1 cellular context compared by ENCODE assay signal in genomic region chr9:131483319-131484050, GRCh38.
A peak's percentile ranks its signal among the peaks of the same experiment; 100 is the strongest.
TF ChIP-seq lines count a peak whose summit lies in the region.

No MANE protein-coding gene starts in this region.

TF ChIP-seq in HepG2, 621 proteins besides CTCF, POLR2A, EP300 and RAD21:
- TF ChIP-seq ELF1 (CRISPR knock-in tag; IDR thresholded peaks at IDR 0.05) (no peak), CSRNP2 (CRISPR knock-in tag; conservative IDR thresholded peaks at IDR 0.05; ENCODE audit: low read depth) (no peak), AGO2 (optimal IDR thresholded peaks at IDR 0.05; ENCODE audit: low read depth, low read length) (peak; percentile 33), ZNF790 (CRISPR knock-in tag; IDR thresholded peaks at IDR 0.05; ENCODE audit: borderline replicate concordance) (no peak)
